Comparison of ENCODE assay signal across 12 cellular contexts in the genomic region with DNA sequence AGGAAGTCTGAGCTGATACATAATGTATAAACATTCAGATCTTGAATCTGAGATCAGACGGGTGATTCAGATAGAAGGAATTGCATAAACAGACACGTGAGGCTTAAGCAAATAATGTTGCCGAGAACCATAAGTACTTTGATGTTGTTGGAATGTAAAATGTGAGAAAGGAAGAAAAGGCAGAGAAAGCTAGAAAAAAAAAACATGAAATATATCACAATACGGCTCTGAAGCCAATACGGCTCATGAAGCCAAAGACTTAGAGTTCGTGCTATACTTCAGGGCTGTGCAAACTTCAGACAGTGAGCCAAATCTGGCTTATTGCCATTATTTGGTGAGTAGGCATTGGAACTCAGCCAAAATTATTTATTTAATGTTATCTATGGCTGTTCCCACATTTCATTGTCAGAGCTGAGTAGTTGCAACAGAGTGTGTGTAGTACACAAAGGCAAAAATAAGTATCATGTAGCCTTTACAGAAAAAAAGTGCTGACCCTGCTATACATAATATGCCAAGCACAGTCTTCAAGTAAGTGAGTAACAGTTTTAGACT.
DNase-seq lines count a peak whose midpoint lies in the region; ATAC-seq and TF ChIP-seq lines count a peak whose summit lies in the region.
"Had no signal": no experiment of that assay in that cellular context is flagged by ENCODE, and none has a peak within 500 bp of the region (broad histone marks: within the 10 kb centered on the region; RNA-seq: fewer than 3 reads in every experiment).

No MANE protein-coding gene starts in this region.

- H3K4me3 ChIP-seq in Panc1 (ENCODE audit: low read depth in 2 of 2, low read length in 2 of 2) (no peak overlapping the region), retinal pigment epithelial cell (ENCODE audit: low read length) (no peak overlapping the region), neural progenitor cell (no peak overlapping the region)
- H3K4me3 ChIP-seq: prostate gland had no signal

- H4K20me1 ChIP-seq in neural progenitor cell (ENCODE audit: low read depth): no peaks in the 10 kb centered on the region

- no peaks in the 10 kb centered on the region for H3K79me2 ChIP-seq in neural progenitor cell (ENCODE audit: low read depth)

- H3K36me3 ChIP-seq in Panc1 (ENCODE audit: control insufficient read depth, insufficient read depth, low read length) (no peaks in the 10 kb centered on the region), neural progenitor cell (no peaks in the 10 kb centered on the region)
- H3K36me3 ChIP-seq: prostate gland had no signal

- H2AFZ ChIP-seq in neural progenitor cell (replicated peaks): no peak overlapping the region

- H3F3A ChIP-seq in neural progenitor cell (ENCODE audit: low read depth): no peaks in the 10 kb centered on the region

- DNase-seq in HS-27A (ENCODE audit: low read depth) (peak; percentile 73), Panc1 (ENCODE audit: low read depth, low spot score) (peak; percentile 74), epithelial cell of prostate (ENCODE audit: low read depth, low spot score) (peak; percentile 58), retinal pigment epithelial cell (ENCODE audit: low read depth) (peak; percentile 91), neural progenitor cell (ENCODE audit: low spot score) (no peak)
- DNase-seq: DND-41, kidney had no signal

- peaks cover 8% of the 10 kb centered on the region for H3K9me3 Mint-ChIP-seq in neural progenitor cell

- H3K9me3 ChIP-seq in Panc1 (ENCODE audit: control insufficient read depth, insufficient read depth, low read depth, low read length) (no peaks in the 10 kb centered on the region), neural progenitor cell (ENCODE audit: low read depth) (no peaks in the 10 kb centered on the region)
- H3K9me3 ChIP-seq: prostate gland had no signal

- no peaks in the 10 kb centered on the region for H3K27me3 ChIP-seq in Panc1 (ENCODE audit: control insufficient read depth, insufficient read depth, low read length)
- no peaks in the 10 kb centered on the region for H3K27me3 ChIP-seq in neural progenitor cell

- no peak overlapping the region for H3K9ac ChIP-seq in neural progenitor cell

- H3K27ac ChIP-seq in Panc1 (ENCODE audit: low read length): no peak overlapping the region
- H3K27ac ChIP-seq in epithelial cell of prostate: peak overlapping the region; percentile 43
- H3K27ac ChIP-seq in neural progenitor cell: no peak overlapping the region
- H3K27ac ChIP-seq: prostate gland had no signal

- BruUV-seq in Panc1 (replicated peaks; lab: Mats Ljungman, UMichigan): no TSS peak

- no peak for TF ChIP-seq CTCF in Panc1 (IDR thresholded peaks at IDR 0.05)
- no peak for TF ChIP-seq CTCF in retinal pigment epithelial cell (conservative IDR thresholded peaks at IDR 0.05; ENCODE audit: low read depth, low read length)
- TF ChIP-seq CTCF in neural progenitor cell (IDR thresholded peaks at IDR 0.05): no peak

- no peak overlapping the region for H3K4me3 Mint-ChIP-seq in neural progenitor cell
- H3K4me3 Mint-ChIP-seq: type B pancreatic cell had no signal

- no peaks in the 10 kb centered on the region for H3K4me1 Mint-ChIP-seq in neural progenitor cell

- H3K27me3 Mint-ChIP-seq in neural progenitor cell (ENCODE audit: insufficient read depth, low read depth): no peaks in the 10 kb centered on the region
- H3K27me3 Mint-ChIP-seq: type B pancreatic cell had no signal

- H3K4me2 ChIP-seq in neural progenitor cell: no peak overlapping the region

- H3K27ac Mint-ChIP-seq in neural progenitor cell: no peak overlapping the region
- H3K27ac Mint-ChIP-seq: type B pancreatic cell had no signal

- CTCF ChIA-PET in Panc1 (lab: Charles Lee): no interaction called here

- in situ Hi-C loops in Panc1 (cut with HindIII; ENCODE audit: low pct_unique_long_range_greater_than_20kb, low sequenced_read_pairs): no loop called here

- H3K36me3 Mint-ChIP-seq in neural progenitor cell: no peaks in the 10 kb centered on the region
- H3K36me3 Mint-ChIP-seq: type B pancreatic cell had no signal

- intact Hi-C loops in Panc1 (cut with micrococcal nuclease; ENCODE audit: unreplicated experiment): no loop called here

- POLR2A ChIA-PET in Panc1 (lab: Charles Lee): no interaction called here

- H3K4me1 ChIP-seq in Panc1 (ENCODE audit: control insufficient read depth, insufficient read depth, low read length): no peaks in the 10 kb centered on the region
- H3K4me1 ChIP-seq in neural progenitor cell: no peaks in the 10 kb centered on the region
- H3K4me1 ChIP-seq: prostate gland had no signal

- ATAC-seq in Panc1 (no peak), GM21381 (IDR thresholded peaks at IDR 0.05; ENCODE audit: unreplicated experiment) (no peak), GM18858 (IDR thresholded peaks at IDR 0.05; ENCODE audit: unreplicated experiment) (no peak)
- ATAC-seq: activated CD4-positive, CD25-positive, alpha-beta regulatory T cell treated with anti-CD3 and anti-CD28 coated beads, Interleukin-2, amount 50 U/mL, for 24 hours had no signal
